In genomic region chr1:30334767-30335166, GRCh38 we compare ENCODE assay signal across 24 cellular contexts.
DNase-seq lines count a peak whose midpoint lies in the region; ATAC-seq, FAIRE-seq and TF ChIP-seq lines count a peak whose summit lies in the region.
"Had no signal": no experiment of that assay in that cellular context is flagged by ENCODE, and none has a peak within 500 bp of the region (broad histone marks: within the 10 kb centered on the region; RNA-seq: fewer than 3 reads in every experiment).

No MANE protein-coding gene starts in this region.

- TF ChIP-seq POLR2A in HepG2 (IDR thresholded peaks at IDR 0.05; ENCODE audit: insufficient read depth in 1 of 2, low read depth in 2 of 2, low read length in 2 of 2): no peak
- no peak for TF ChIP-seq POLR2A in right lobe of liver (IDR thresholded peaks at IDR 0.05)
- TF ChIP-seq POLR2A in vagina (IDR thresholded peaks at IDR 0.05): no peak

- H3K36me3 ChIP-seq in HepG2 (replicated peaks in 1 of 2; ENCODE audit: control insufficient read depth in 1 of 2, insufficient read depth in 2 of 2, low read length in 2 of 2) (no peaks in the 10 kb centered on the region), right lobe of liver (no peaks in the 10 kb centered on the region), vagina (no peaks in the 10 kb centered on the region), lower lobe of right lung (no peaks in the 10 kb centered on the region)
- H3K36me3 ChIP-seq: BE2C had no signal

- no TSS peak for BruUV-seq in HepG2 (replicated peaks; lab: Mats Ljungman, UMichigan)

- H3K27ac ChIP-seq in HepG2 (ENCODE audit: extremely low read length, insufficient read depth, low read length) (no peak overlapping the region), right lobe of liver (no peak overlapping the region), vagina (no peak overlapping the region), lower lobe of right lung (no peak overlapping the region)

- no peaks in the 10 kb centered on the region for H3K4me1 ChIP-seq in HepG2 (ENCODE audit: insufficient read depth, low read length)
- no peaks in the 10 kb centered on the region for H3K4me1 ChIP-seq in right lobe of liver
- no peaks in the 10 kb centered on the region for H3K4me1 ChIP-seq in vagina
- H3K4me1 ChIP-seq in lower lobe of right lung: no peaks in the 10 kb centered on the region
- H3K4me1 ChIP-seq: BE2C had no signal

- H3K9me3 ChIP-seq in HepG2 (ENCODE audit: low read length): no peaks in the 10 kb centered on the region
- H3K9me3 ChIP-seq in right lobe of liver: no peaks in the 10 kb centered on the region
- no peaks in the 10 kb centered on the region for H3K9me3 ChIP-seq in vagina
- no peaks in the 10 kb centered on the region for H3K9me3 ChIP-seq in lower lobe of right lung
- H3K9me3 ChIP-seq: BE2C had no signal

- no peaks in the 10 kb centered on the region for H3K79me2 ChIP-seq in HepG2 (ENCODE audit: insufficient read depth, low read length)

- no peak for TF ChIP-seq RAD21 in HepG2 (CRISPR knock-in tag; IDR thresholded peaks at IDR 0.05)

- WGBS in HepG2 (ENCODE audit: low lambda C conversion rate): no CpG with 5 or more reads among the region's 2 CpGs
- 82% methylated on average over 2 of the region's 2 CpGs for WGBS in right lobe of liver (ENCODE audit: insufficient coverage, low coverage, low lambda C conversion rate, missing lambda C conversion rate)

- DNase-seq in HepG2 (ENCODE audit: low spot score): no peak
- DNase-seq in right lobe of liver: no peak
- peak; percentile 13 for DNase-seq in iPS-NIHi11 (ENCODE audit: low spot score)
- peak; percentile 35 for DNase-seq in posterior vena cava (ENCODE audit: low spot score)
- DNase-seq in vagina (ENCODE audit: extremely low spot score in 2 of 2): peak; percentile 70 to 93
- DNase-seq in GM10248 (ENCODE audit: extremely low spot score): no peak
- no peak for DNase-seq in lower lobe of right lung
- DNase-seq: ACHN; BE2C; C1 segment of cervical spinal cord; CD4-positive, CD25-positive, alpha-beta regulatory T cell; CD8-positive, alpha-beta memory T cell; COR-L47; DMS 273 treated with DMSO at 0.1 percent for 48 hours; DMS53; DND-41; EL; H9; KG1 had no signal

- TF ChIP-seq EP300 in HepG2 (IDR thresholded peaks at IDR 0.05; ENCODE audit: low read depth in 2 of 2, low read length in 2 of 2) (no peak), HepG2 (CRISPR knock-in tag; IDR thresholded peaks at IDR 0.05; ENCODE audit: borderline replicate concordance) (no peak)

- no peak overlapping the region for H3K9ac ChIP-seq in HepG2 (ENCODE audit: insufficient read depth, low read depth, low read length)

- H4K20me1 ChIP-seq in HepG2 (ENCODE audit: insufficient read depth, low read length): no peaks in the 10 kb centered on the region

- in situ Hi-C loops in HepG2 (cut with HindIII; ENCODE audit: extremely low pct_ligation_motif_present, low pct_unique_long_range_greater_than_20kb): no loop called here

- H3K4me2 ChIP-seq in HepG2 (ENCODE audit: low read depth, low read length): no peak overlapping the region

- H3K4me3 ChIP-seq in HepG2 (replicated peaks in 1 of 3; ENCODE audit: insufficient read depth in 1 of 3, low read depth in 2 of 3, low read length in 3 of 3) (no peak overlapping the region), right lobe of liver (no peak overlapping the region), vagina (no peak overlapping the region), lower lobe of right lung (no peak overlapping the region)

- POLR2A ChIA-PET in HepG2 (lab: Yijun Ruan, JAX) (no interaction called here), GM10248 (lab: Yijun Ruan, JAX) (no interaction called here)

- intact Hi-C loops in HepG2 (cut with micrococcal nuclease; ENCODE audit: unreplicated experiment): no loop called here
- intact Hi-C loops in right lobe of liver (cut with DNase I): no loop called here
- intact Hi-C loops in posterior vena cava (cut with DNase I): no loop called here
- intact Hi-C loops in vagina (cut with DNase I): no loop called here
- intact Hi-C loops in lower lobe of right lung (cut with DNase I): no loop called here

- H3K27me3 ChIP-seq in HepG2 (ENCODE audit: control insufficient read depth in 1 of 2, insufficient read depth in 2 of 2, low read length in 2 of 2) (no peaks in the 10 kb centered on the region), right lobe of liver (no peaks in the 10 kb centered on the region), vagina (no peaks in the 10 kb centered on the region), lower lobe of right lung (ENCODE audit: low read depth) (no peaks in the 10 kb centered on the region)
- H3K27me3 ChIP-seq: BE2C had no signal

- H2AFZ ChIP-seq in HepG2 (ENCODE audit: low read length): no peak overlapping the region

- FAIRE-seq in HepG2 (lab: Jason Lieb, UNC): no peak
- FAIRE-seq: A204.1, GM12892, GM18507, H1 had no signal

- ATAC-seq in HepG2: no peak
- ATAC-seq in right lobe of liver: no peak
- ATAC-seq in GM18511 (IDR thresholded peaks at IDR 0.05; ENCODE audit: unreplicated experiment): no peak
- ATAC-seq in lower lobe of right lung: no peak

- CTCF ChIA-PET in HepG2 (lab: Yijun Ruan, JAX; ENCODE audit: low intra/inter-chr PET ratio, low total read pairs): no interaction called here
- CTCF ChIA-PET in GM10248 (lab: Yijun Ruan, JAX): interaction anchor here (1.7 kb wide), 1 partner anchor 45 kb away, joined by 6 read pairs; no protein-coding TSS in a partner anchor

- TF ChIP-seq CTCF in HepG2 (CRISPR knock-in tag; IDR thresholded peaks at IDR 0.05): no peak
- no peak for TF ChIP-seq CTCF in right lobe of liver (IDR thresholded peaks at IDR 0.05)
- TF ChIP-seq CTCF in vagina (IDR thresholded peaks at IDR 0.05): no peak
- TF ChIP-seq CTCF in GM10248 (IDR thresholded peaks at IDR 0.05; ENCODE audit: control extremely low read depth, extremely low read depth, low read depth, missing control alignments): no peak
- TF ChIP-seq CTCF in lower lobe of right lung (IDR thresholded peaks at IDR 0.05): no peak

TF ChIP-seq in HepG2, 621 proteins besides CTCF, POLR2A, EP300 and RAD21:
- TF ChIP-seq NR2C2 (CRISPR knock-in tag; IDR thresholded peaks at IDR 0.05; ENCODE audit: borderline replicate concordance) (no peak), BHLHE40 (IDR thresholded peaks at IDR 0.05; ENCODE audit: low read length) (peak; percentile 40; the same call in 1 of the 2 replicates)

Comparison
In these comparisons a context has a peak if more than half of its experiments do, and no peak if none do; other contexts are left out.
1. DNase-seq: peak in iPS-NIHi11 (single experiment), posterior vena cava (single experiment) and vagina (2 of 2); none in HepG2 (single experiment), right lobe of liver (0 of 3), GM10248 (single experiment) and lower lobe of right lung (single experiment).